In genomic region chr20:35286077-35286898, GRCh38 we compare ENCODE assay signal across 18 cellular contexts. TPM values are rescaled to one million over a fixed set of nuclear protein-coding genes. Genes with fewer than 3 reads are reported as not detected.
DNase-seq lines count a peak whose midpoint lies in the region; ATAC-seq, FAIRE-seq and TF ChIP-seq lines count a peak whose summit lies in the region.
"Had no signal": no experiment of that assay in that cellular context is flagged by ENCODE, and none has a peak within 500 bp of the region (broad histone marks: within the 10 kb centered on the region; RNA-seq: fewer than 3 reads in every experiment).

No MANE protein-coding gene starts in this region.

- no peak for DNase-seq in activated CD4-positive, alpha-beta T cell treated with anti-CD3 and anti-CD28 coated beads, Interleukin-2, amount 10 ng/mL, durations not matched to agents 7 days and 5 days
- no peak for DNase-seq in activated CD4-positive, alpha-beta T cell treated with anti-CD3 and anti-CD28 coated beads for 4 hours
- DNase-seq in activated B cell treated with CpG ODN at 0.5 μM for 24 hours (no peak), immature natural killer cell (no peak), small intestine (peak; percentile 89), SHP77 (lab: John Stamatoyannopoulos, UW) (no peak)
- no peak for DNase-seq in activated CD4-positive, CD25-positive, alpha-beta regulatory T cell treated with anti-CD3 and anti-CD28 coated beads, Interleukin-2, amount 50 U/mL, for 72 hours
- DNase-seq: activated CD4-positive, alpha-beta T cell treated with anti-CD3 and anti-CD28 coated beads, Interleukin-2, amount 50 U/mL, for 1 hour; heart right ventricle; lower lobe of right lung; NCI-H2081 treated with DMSO at 0.1 percent for 48 hours; retina had no signal

- CTCF ChIA-PET in activated CD4-positive, alpha-beta T cell treated with anti-CD3 and anti-CD28 coated beads, Interleukin-2, amount 10 ng/mL, durations not matched to agents 7 days and 5 days (lab: Charles Lee), result interaction anchor here (0.9 to 6.0 kb wide), 2 partner anchors 18 to 30 kb away, joined by 3 to 45 read pairs; no protein-coding TSS in a partner anchor
- CTCF ChIA-PET in activated B cell treated with CpG ODN at 0.5 μM for 24 hours (lab: Charles Lee), result no interaction called here

- no peak for TF ChIP-seq CTCF in activated B cell treated with CpG ODN at 0.5 μM for 24 hours (IDR thresholded peaks at IDR 0.05)

- POLR2A ChIA-PET in activated CD4-positive, alpha-beta T cell treated with anti-CD3 and anti-CD28 coated beads, Interleukin-2, amount 10 ng/mL, durations not matched to agents 7 days and 5 days (lab: Charles Lee), result no interaction called here
- POLR2A ChIA-PET in activated B cell treated with CpG ODN at 0.5 μM for 24 hours (lab: Charles Lee), result no interaction called here

- no peaks in the 10 kb centered on the region for H3K9me3 ChIP-seq in small intestine (ENCODE audit: control insufficient read depth, low read depth)
- H3K9me3 ChIP-seq: heart right ventricle, lower lobe of right lung, thoracic aorta had no signal

- peak overlapping the region; percentile 18 to 86 for H3K27ac ChIP-seq in small intestine (ENCODE audit: low read depth in 1 of 2, low read length in 1 of 2)
- H3K27ac ChIP-seq: lower lobe of right lung, SK-N-MC, thoracic aorta had no signal

- no peaks in the 10 kb centered on the region for H3K27me3 Mint-ChIP-seq in activated CD4-positive, alpha-beta T cell treated with anti-CD3 and anti-CD28 coated beads, Interleukin-2, amount 10 ng/mL, durations not matched to agents 7 days and 5 days
- H3K27me3 Mint-ChIP-seq in activated B cell treated with CpG ODN at 0.5 μM for 24 hours (no peaks in the 10 kb centered on the region), immature natural killer cell (ENCODE audit: low read depth in 3 of 3) (peaks cover 0 to 3% (median 0%) of the 10 kb centered on the region in 3 donors)

- peak overlapping the region; percentile 95 for H3K27ac Mint-ChIP-seq in activated CD4-positive, alpha-beta T cell treated with anti-CD3 and anti-CD28 coated beads, Interleukin-2, amount 10 ng/mL, durations not matched to agents 7 days and 5 days
- H3K27ac Mint-ChIP-seq in activated B cell treated with CpG ODN at 0.5 μM for 24 hours (peak overlapping the region; percentile 55), immature natural killer cell (peak overlapping the region; percentile 56 to 95 (median 78))

- H3K9me3 Mint-ChIP-seq in activated CD4-positive, alpha-beta T cell treated with anti-CD3 and anti-CD28 coated beads, Interleukin-2, amount 10 ng/mL, durations not matched to agents 7 days and 5 days, result no peaks in the 10 kb centered on the region
- H3K9me3 Mint-ChIP-seq in activated B cell treated with CpG ODN at 0.5 μM for 24 hours (no peaks in the 10 kb centered on the region), immature natural killer cell (no peaks in the 10 kb centered on the region)

- no peak for ATAC-seq in activated B cell treated with CpG ODN at 0.5 μM for 24 hours (ENCODE audit: low read depth)
- no peak for ATAC-seq in GM19463 (IDR thresholded peaks at IDR 0.05; ENCODE audit: unreplicated experiment)
- ATAC-seq: heart right ventricle, lower lobe of right lung had no signal

- peak overlapping the region; percentile 88 for H3K4me3 Mint-ChIP-seq in activated CD4-positive, alpha-beta T cell treated with anti-CD3 and anti-CD28 coated beads, Interleukin-2, amount 10 ng/mL, durations not matched to agents 7 days and 5 days
- peak overlapping the region; percentile 90 for H3K4me3 Mint-ChIP-seq in activated B cell treated with CpG ODN at 0.5 μM for 24 hours
- H3K4me3 Mint-ChIP-seq in immature natural killer cell, result peak overlapping the region; percentile 71 to 96 (median 85)

- H3K4me1 Mint-ChIP-seq in activated CD4-positive, alpha-beta T cell treated with anti-CD3 and anti-CD28 coated beads, Interleukin-2, amount 10 ng/mL, durations not matched to agents 7 days and 5 days, result peaks cover 27% of the 10 kb centered on the region
- H3K4me1 Mint-ChIP-seq in activated B cell treated with CpG ODN at 0.5 μM for 24 hours, result peaks cover 28% of the 10 kb centered on the region
- H3K4me1 Mint-ChIP-seq in immature natural killer cell, result peaks cover 26 to 36% of the 10 kb centered on the region in 2 donors

- H3K4me1 ChIP-seq in small intestine (ENCODE audit: control insufficient read depth in 2 of 2, insufficient read depth in 1 of 2, low read depth in 1 of 2, low read length in 1 of 2), result peaks cover 5 to 13% of the 10 kb centered on the region in 2 donors

- WGBS in small intestine, 3 donors, result 57 to 81% (median 71%) methylated on average over 12 of the region's 12 CpGs

- H3K27me3 ChIP-seq in small intestine (ENCODE audit: control insufficient read depth in 2 of 2, insufficient read depth in 2 of 2, low read length in 2 of 2), result no peaks in the 10 kb centered on the region
- H3K27me3 ChIP-seq: heart right ventricle had no signal

- no peak for FAIRE-seq in small intestine (lab: Jason Lieb, UNC)
- FAIRE-seq: endometrium had no signal

- peaks cover 13% of the 10 kb centered on the region for H3K36me3 Mint-ChIP-seq in activated CD4-positive, alpha-beta T cell treated with anti-CD3 and anti-CD28 coated beads, Interleukin-2, amount 10 ng/mL, durations not matched to agents 7 days and 5 days (ENCODE audit: low read depth)
- H3K36me3 Mint-ChIP-seq in activated B cell treated with CpG ODN at 0.5 μM for 24 hours (ENCODE audit: low read depth) (peaks cover 25% of the 10 kb centered on the region), immature natural killer cell (peaks cover 0 to 6% (median 3%) of the 10 kb centered on the region in 3 donors)

- no peak overlapping the region for H3K4me3 ChIP-seq in small intestine (ENCODE audit: low read depth in 1 of 2, low read length in 2 of 2)
- H3K4me3 ChIP-seq: lower lobe of right lung, thoracic aorta had no signal

- intact Hi-C loops in activated B cell treated with CpG ODN at 0.5 μM for 24 hours (cut with micrococcal nuclease), result no loop called here

- no peaks in the 10 kb centered on the region for H3K36me3 ChIP-seq in small intestine (ENCODE audit: control insufficient read depth in 2 of 2, insufficient read depth in 2 of 2, low read length in 2 of 2)
- H3K36me3 ChIP-seq: thoracic aorta had no signal

RNA-seq across cellular contexts. Expression of gene EIF6, which starts 1.7 kb away (rescaled TPM):
- total RNA-seq in activated CD4-positive, alpha-beta T cell treated with anti-CD3 and anti-CD28 coated beads, Interleukin-2, amount 10 ng/mL, durations not matched to agents 7 days and 5 days, result 10 to 100 TPM; 87.4 to 93.3 TPM
- 137 and 148 TPM in 2 replicates for total RNA-seq in activated B cell treated with CpG ODN at 0.5 μM for 24 hours
- 100 to 1,000 TPM; 236 to 379 (median 249) TPM for polyA plus RNA-seq in immature natural killer cell
- polyA plus RNA-seq in small intestine, result 100 to 1,000 TPM; 255 to 394 (median 313) TPM

RNA-seq across cellular contexts. Expression of gene FAM83C, which starts 5.9 kb away (rescaled TPM):
- not detected for total RNA-seq in activated CD4-positive, alpha-beta T cell treated with anti-CD3 and anti-CD28 coated beads, Interleukin-2, amount 10 ng/mL, durations not matched to agents 7 days and 5 days
- not detected in 2 replicates for total RNA-seq in activated B cell treated with CpG ODN at 0.5 μM for 24 hours
- not detected for polyA plus RNA-seq in immature natural killer cell
- polyA plus RNA-seq in small intestine, result under 1 TPM in 1 of 3 donors, not detected in 2; 0.27 TPM
- total RNA-seq: aorta, heart right ventricle, LHCN-M2, lower lobe of right lung, thoracic aorta had no signal
- polyA plus RNA-seq: aorta had no signal

RNA-seq across cellular contexts. Expression of gene MMP24OS, which starts 8.4 kb away (rescaled TPM):
- total RNA-seq in activated CD4-positive, alpha-beta T cell treated with anti-CD3 and anti-CD28 coated beads, Interleukin-2, amount 10 ng/mL, durations not matched to agents 7 days and 5 days, result 10 to 100 TPM; 46.7 to 48.3 TPM
- 39.2 and 47.9 TPM in 2 replicates for total RNA-seq in activated B cell treated with CpG ODN at 0.5 μM for 24 hours
- 10 to 100 TPM in 2 of 3 donors, 1 to 10 TPM in 1; 5.1 to 22.2 (median 17.7) TPM for polyA plus RNA-seq in immature natural killer cell
- polyA plus RNA-seq in small intestine, result 10 to 100 TPM; 28.4 to 88.8 (median 57.8) TPM

RNA-seq across cellular contexts. Expression of gene MMP24, which starts 59.8 kb away (rescaled TPM):
- not detected for total RNA-seq in activated CD4-positive, alpha-beta T cell treated with anti-CD3 and anti-CD28 coated beads, Interleukin-2, amount 10 ng/mL, durations not matched to agents 7 days and 5 days
- total RNA-seq in activated B cell treated with CpG ODN at 0.5 μM for 24 hours, result not detected in 2 replicates
- polyA plus RNA-seq in immature natural killer cell, result under 1 TPM in 2 of 3 donors, not detected in 1; 0.06 to 0.17 TPM
- 1 to 10 TPM in 1 of 3 donors, under 1 TPM in 2; 0.54 to 1.3 (median 0.67) TPM for polyA plus RNA-seq in small intestine
